In genomic region chr9:31304576-31304975, GRCh38 we compare ENCODE assay signal across 10 cellular contexts.
A peak's percentile ranks its signal among the peaks of the same experiment; 100 is the strongest.
DNase-seq lines count a peak whose midpoint lies in the region; ATAC-seq and TF ChIP-seq lines count a peak whose summit lies in the region.
"Had no signal": no experiment of that assay in that cellular context is flagged by ENCODE, and none has a peak within 500 bp of the region (broad histone marks: within the 10 kb centered on the region; RNA-seq: fewer than 3 reads in every experiment).

No MANE protein-coding gene starts in this region.

- no peaks in the 10 kb centered on the region for H3K79me2 ChIP-seq in fibroblast of lung (ENCODE audit: control insufficient read depth, insufficient read depth, low read length)

- H2AFZ ChIP-seq in fibroblast of lung (ENCODE audit: low read length) = no peak overlapping the region

- DNase-seq in HS-5 (ENCODE audit: low read depth) = peak; percentile 93
- DNase-seq in RWPE2 (ENCODE audit: low spot score) = no peak
- DNase-seq in fibroblast of lung (ENCODE audit: low read depth in 2 of 2) = peak; percentile 82 to 85
- DNase-seq in retinal pigment epithelial cell (ENCODE audit: low read depth) = peak; percentile 86
- no peak for DNase-seq in effector CD4-positive, alpha-beta T cell
- DNase-seq in amygdala (lab: John Stamatoyannopoulos, UW) = no peak
- DNase-seq: activated CD8-positive, alpha-beta memory T cell treated with anti-CD3 and anti-CD28 coated beads, Interleukin-2, amount 50 U/mL, for 48 hours; right cardiac atrium; upper lobe of right lung had no signal

- H3K27me3 ChIP-seq in RWPE2 (ENCODE audit: insufficient read depth, poor library complexity, severe bottlenecking) = no peaks in the 10 kb centered on the region
- no peaks in the 10 kb centered on the region for H3K27me3 ChIP-seq in fibroblast of lung (ENCODE audit: control insufficient read depth, insufficient read depth, low read length)
- H3K27me3 ChIP-seq: upper lobe of right lung had no signal

- no peaks in the 10 kb centered on the region for H3K36me3 ChIP-seq in RWPE2 (ENCODE audit: low read depth)
- H3K36me3 ChIP-seq in fibroblast of lung (ENCODE audit: control insufficient read depth, insufficient read depth, low read length) = no peaks in the 10 kb centered on the region
- H3K36me3 ChIP-seq: upper lobe of right lung had no signal

- no peak overlapping the region for H3K4me2 ChIP-seq in fibroblast of lung (ENCODE audit: extremely low read depth, insufficient read depth, low read length)

- H3K4me3 ChIP-seq in RWPE2 (ENCODE audit: severe bottlenecking) (no peak overlapping the region), fibroblast of lung (replicated peaks in 1 of 4; ENCODE audit: control extremely low read depth in 1 of 4, insufficient read depth in 1 of 4, low read depth in 3 of 4, low read length in 4 of 4) (no peak overlapping the region), retinal pigment epithelial cell (ENCODE audit: low read length) (no peak overlapping the region)
- H3K4me3 ChIP-seq: upper lobe of right lung had no signal

- H3K4me1 ChIP-seq in RWPE2 (ENCODE audit: insufficient read depth, poor library complexity, severe bottlenecking) = peaks cover 18% of the 10 kb centered on the region
- no peaks in the 10 kb centered on the region for H3K4me1 ChIP-seq in fibroblast of lung (ENCODE audit: control insufficient read depth, extremely low read depth, insufficient read depth, low read length)

- ATAC-seq in RWPE2 (ENCODE audit: low read depth) (peak; percentile 97), HG02588 (IDR thresholded peaks at IDR 0.05; ENCODE audit: unreplicated experiment) (no peak)
- ATAC-seq: right cardiac atrium, upper lobe of right lung had no signal

- no peak for TF ChIP-seq CTCF in RWPE2 (IDR thresholded peaks at IDR 0.05; ENCODE audit: poor library complexity, severe bottlenecking)
- TF ChIP-seq CTCF in fibroblast of lung (conservative IDR thresholded peaks at IDR 0.05 in 1 of 2, IDR thresholded peaks at IDR 0.05 in 1 of 2; ENCODE audit: low read depth in 1 of 2, low read length in 2 of 2) = no peak
- no peak for TF ChIP-seq CTCF in retinal pigment epithelial cell (conservative IDR thresholded peaks at IDR 0.05; ENCODE audit: low read depth, low read length)

- peak overlapping the region; percentile 76 for H3K27ac ChIP-seq in RWPE2 (ENCODE audit: poor library complexity, severe bottlenecking)
- H3K27ac ChIP-seq in fibroblast of lung (ENCODE audit: insufficient read depth, low read length) = no peak overlapping the region
- H3K27ac ChIP-seq: upper lobe of right lung had no signal

- H4K20me1 ChIP-seq in fibroblast of lung (ENCODE audit: control insufficient read depth, extremely low read depth, insufficient read depth, low read length) = no peaks in the 10 kb centered on the region

- H3K9ac ChIP-seq in fibroblast of lung (ENCODE audit: insufficient read depth, low read length) = no peak overlapping the region

- no peaks in the 10 kb centered on the region for H3K9me3 ChIP-seq in RWPE2 (ENCODE audit: severe bottlenecking)
- no peaks in the 10 kb centered on the region for H3K9me3 ChIP-seq in fibroblast of lung (ENCODE audit: control insufficient read depth, insufficient read depth, low read depth, low read length)
- H3K9me3 ChIP-seq: upper lobe of right lung had no signal

Comparison
In these comparisons a context has a peak if more than half of its experiments do, and no peak if none do; other contexts are left out.
1. DNase-seq: peak in HS-5 (single experiment), fibroblast of lung (2 of 2) and retinal pigment epithelial cell (single experiment); none in RWPE2 (single experiment), effector CD4-positive, alpha-beta T cell (single experiment) and amygdala (0 of 56).